ENCODE assay signal across 34 cellular contexts in the genomic region with DNA sequence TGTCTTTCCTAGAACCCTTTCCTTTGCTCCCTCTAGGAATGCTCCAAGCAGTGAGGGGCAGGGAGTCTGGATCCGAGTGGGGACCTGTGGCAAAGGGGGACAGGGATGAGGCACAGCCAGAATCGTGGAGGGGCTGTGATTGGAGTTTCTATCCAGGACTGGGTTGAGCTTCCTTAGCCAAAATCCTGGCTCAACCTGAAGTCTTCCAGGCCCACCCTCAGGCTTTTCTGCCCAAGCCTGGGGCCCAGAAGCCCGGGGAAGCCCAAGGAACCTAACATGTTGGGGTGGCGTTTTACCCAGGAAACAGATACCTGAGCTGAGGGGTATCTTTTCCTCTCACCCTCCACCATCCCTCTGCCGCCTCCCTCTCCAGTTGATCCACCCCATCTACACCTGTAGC. TPM values are rescaled to one million over a fixed set of nuclear protein-coding genes. Genes with fewer than 3 reads are reported as not detected.
"Had no signal": no experiment of that assay in that cellular context is flagged by ENCODE, and none has a peak within 500 bp of the region (broad histone marks: within the 10 kb centered on the region; RNA-seq: fewer than 3 reads in every experiment).

No MANE protein-coding gene starts in this region.

- ATAC-seq: esophagus mucosa; foreskin keratinocyte; gastroesophageal sphincter; heart right ventricle; left cardiac atrium; naive thymus-derived CD8-positive, alpha-beta T cell; stimulated activated naive CD8-positive, alpha-beta T cell treated with anti-CD3 and anti-CD28 coated beads, Interleukin-15, amount 100 ng/mL, for 72 hours had no signal

- DNase-seq: cerebellar nuclear complex; dorsolateral prefrontal cortex; effector CD4-positive, alpha-beta T cell; foreskin keratinocyte; heart right ventricle; hippocampal formation; left cardiac atrium; left lung; mesenchymal stem cell; midbrain; naive thymus-derived CD8-positive, alpha-beta T cell; stimulated activated CD4-positive, alpha-beta T cell treated with anti-CD3 and anti-CD28 coated beads, Interleukin-15, amount 100 ng/mL, for 24 hours; stimulated activated CD4-positive, alpha-beta T cell treated with anti-CD3 and anti-CD28 coated beads, Interleukin-2, amount 100 ng/mL, for 48 hours; stimulated activated naive CD4-positive, alpha-beta T cell; stimulated activated naive CD8-positive, alpha-beta T cell treated with anti-CD3 and anti-CD28 coated beads, Interleukin-15, amount 100 ng/mL, for 72 hours; transverse colon had no signal

- H3K4me3 ChIP-seq: dorsolateral prefrontal cortex, gastroesophageal sphincter, heart right ventricle, left lung, right atrium auricular region, skin epidermis, suprapubic skin, transverse colon, vagina had no signal

- H3K79me2 ChIP-seq: parathyroid adenoma had no signal

- H3K36me3 ChIP-seq: gastroesophageal sphincter, left lung, right atrium auricular region, suprapubic skin, transverse colon, vagina had no signal

- H3K4me1 ChIP-seq: foreskin keratinocyte, parathyroid adenoma had no signal

- H3K9ac ChIP-seq: parathyroid adenoma had no signal

- H3K9me3 ChIP-seq: gastroesophageal sphincter, heart right ventricle, left lung, neutrophil, right atrium auricular region, suprapubic skin, transverse colon, vagina had no signal

- H3K27me3 ChIP-seq: neutrophil, right atrium auricular region, vagina had no signal

- H2AFZ ChIP-seq: parathyroid adenoma had no signal

- H3K27ac ChIP-seq: dorsolateral prefrontal cortex, epithelial cell of prostate, foreskin keratinocyte, gastroesophageal sphincter, heart right ventricle, left lung, neutrophil, parathyroid adenoma, right atrium auricular region, skin epidermis, suprapubic skin, transverse colon, vagina had no signal

RNA-seq across cellular contexts. Expression of gene MYOG, which starts 5.4 kb away (rescaled TPM):
- total RNA-seq: esophagus mucosa; fibroblast of lung; foreskin keratinocyte; heart right ventricle; kidney epithelial cell; left cardiac atrium; left lung; lower leg skin; lung microvascular endothelial cell; mucosa of gallbladder; naive thymus-derived CD8-positive, alpha-beta T cell; neural crest cell; omental fat pad; progenitor cell of endocrine pancreas; right atrium auricular region; suprapubic skin; transverse colon; ureter; vagina had no signal
- polyA plus RNA-seq: fibroblast of lung; foreskin keratinocyte; naive thymus-derived CD8-positive, alpha-beta T cell had no signal

RNA-seq across cellular contexts. Expression of gene ADORA1, which starts 47.1 kb away (rescaled TPM):
- total RNA-seq: lung microvascular endothelial cell; naive thymus-derived CD8-positive, alpha-beta T cell had no signal
- polyA plus RNA-seq: naive thymus-derived CD8-positive, alpha-beta T cell had no signal
